Comparison of ENCODE assay signal across 20 cellular contexts in genomic region chr2:27909901-27910300, GRCh38.
"Had no signal": no experiment of that assay in that cellular context is flagged by ENCODE, and none has a peak within 500 bp of the region (broad histone marks: within the 10 kb centered on the region; RNA-seq: fewer than 3 reads in every experiment).

No MANE protein-coding gene starts in this region.

- H3K27me3 ChIP-seq: MG63, SJSA1 had no signal

- H3K4me1 ChIP-seq: SJSA1 had no signal

- H3K9me3 ChIP-seq: MG63, SJSA1, SK-N-SH had no signal

- FAIRE-seq: RCC 7860 had no signal

- H3K36me3 ChIP-seq: MG63, SJSA1 had no signal

- H3K27ac ChIP-seq: SJSA1 had no signal

- H3K4me3 ChIP-seq: MG63, SJSA1 had no signal

- DNase-seq: KBM-7, MG63, NCI-H1092, NCI-H1436, NCI-H187, NCI-H2029, NCI-H2081 treated with DMSO at 0.1 percent for 48 hours, NCI-H2171, NCI-H226, NCI-H446, NCI-H510A, NCI-H524 treated with DMSO at 0.1 percent for 48 hours, NCI-H69, NCI-H774, Right ventricle myocardium superior, RPMI8226, SIG-M5, SK-N-SH had no signal
